Comparison of ENCODE assay signal across 8 cellular contexts in genomic region chr21:42219606-42220137, GRCh38. TPM values are rescaled to one million over a fixed set of nuclear protein-coding genes. Genes with fewer than 3 reads are reported as not detected.
DNase-seq lines count a peak whose midpoint lies in the region; ATAC-seq, FAIRE-seq and TF ChIP-seq lines count a peak whose summit lies in the region.

No MANE protein-coding gene starts in this region.

- WGBS in pancreas, 2 donors, result 1 to 3% methylated on average over 29 to 41 of the region's 41 CpGs

- peaks cover 0 to 13% (median 10%) of the 10 kb centered on the region in 3 donors for H3K4me1 ChIP-seq in pancreas

- peaks cover 25% of the 10 kb centered on the region for H3K4me1 Mint-ChIP-seq in activated T-cell treated with anti-CD3 and anti-CD28 coated beads, Interleukin-2, amount 50 U/mL, for 4 hours (ENCODE audit: low read depth)
- peaks cover 24% of the 10 kb centered on the region for H3K4me1 Mint-ChIP-seq in glutamatergic neuron (ENCODE audit: low read depth, unreplicated experiment)

- H3K36me3 ChIP-seq in pancreas, result no peaks in the 10 kb centered on the region

- peak overlapping the region in 3 of 4 donors; percentile 22 to 46 (median 41) for H3K27ac ChIP-seq in pancreas

- peak; percentile 24 for DNase-seq in GF-D8 (lab: John Stamatoyannopoulos, UW)
- DNase-seq in activated T-cell treated with anti-CD3 and anti-CD28 coated beads, Interleukin-2, amount 50 U/mL, for 4 hours, result no peak
- peak; percentile 67 for DNase-seq in glutamatergic neuron
- peak in 2 of 6 donors; percentile 41 to 69 for DNase-seq in pancreas
- no peak for DNase-seq in HT-29 (ENCODE audit: low spot score)

- H3K27me3 ChIP-seq in pancreas, result no peaks in the 10 kb centered on the region

- peak overlapping the region; percentile 93 for H3K4me3 Mint-ChIP-seq in activated T-cell treated with anti-CD3 and anti-CD28 coated beads, Interleukin-2, amount 50 U/mL, for 4 hours
- peak overlapping the region; percentile 94 for H3K4me3 Mint-ChIP-seq in glutamatergic neuron (ENCODE audit: unreplicated experiment)

- ATAC-seq in HG02610 (IDR thresholded peaks at IDR 0.05; ENCODE audit: unreplicated experiment) (peak; percentile 9), pancreas (peak; percentile 35 to 55 (median 48)), GM21528 (IDR thresholded peaks at IDR 0.05; ENCODE audit: low FRiP score, unreplicated experiment) (no peak), HG03469 (IDR thresholded peaks at IDR 0.05; ENCODE audit: unreplicated experiment) (no peak)
- peak; percentile 34 to 40 for ATAC-seq in activated T-cell treated with anti-CD3 and anti-CD28 coated beads, Interleukin-2, amount 50 U/mL, for 4 hours

- H3K4me3 ChIP-seq in pancreas, result peak overlapping the region; percentile 31 to 49 (median 36)

- H3K9me3 Mint-ChIP-seq in activated T-cell treated with anti-CD3 and anti-CD28 coated beads, Interleukin-2, amount 50 U/mL, for 4 hours, result peaks cover 5% of the 10 kb centered on the region
- no peaks in the 10 kb centered on the region for H3K9me3 Mint-ChIP-seq in glutamatergic neuron (ENCODE audit: unreplicated experiment)

- TF ChIP-seq CTCF in glutamatergic neuron (IDR thresholded peaks at IDR 0.05; ENCODE audit: partially characterized antibody, unreplicated experiment) (no peak), pancreas (IDR thresholded peaks at IDR 0.05) (no peak)

- no peak for FAIRE-seq in pancreas (lab: Jason Lieb, UNC)

- H3K9me3 ChIP-seq in pancreas, result no peaks in the 10 kb centered on the region

- intact Hi-C loops in pancreas (cut with DNase I), result no loop called here

- H3K27me3 Mint-ChIP-seq in activated T-cell treated with anti-CD3 and anti-CD28 coated beads, Interleukin-2, amount 50 U/mL, for 4 hours (ENCODE audit: low read depth), result no peaks in the 10 kb centered on the region
- peaks cover 2% of the 10 kb centered on the region for H3K27me3 Mint-ChIP-seq in glutamatergic neuron (ENCODE audit: unreplicated experiment)

- peak overlapping the region; percentile 85 for H3K27ac Mint-ChIP-seq in glutamatergic neuron (ENCODE audit: unreplicated experiment)

- H3K36me3 Mint-ChIP-seq in activated T-cell treated with anti-CD3 and anti-CD28 coated beads, Interleukin-2, amount 50 U/mL, for 4 hours (ENCODE audit: insufficient read depth), result peaks cover 3% of the 10 kb centered on the region
- peaks cover 10% of the 10 kb centered on the region for H3K36me3 Mint-ChIP-seq in glutamatergic neuron (ENCODE audit: unreplicated experiment)

RNA-seq across cellular contexts. Expression of gene ABCG1, which starts 0.7 kb away (rescaled TPM):
- total RNA-seq in activated T-cell treated with anti-CD3 and anti-CD28 coated beads, Interleukin-2, amount 50 U/mL, for 4 hours, result 1 to 10 TPM in 2 of 3 donors, under 1 TPM in 1; 0.79 to 1.8 (median 1.7) TPM
- total RNA-seq in glutamatergic neuron (ENCODE audit: unreplicated experiment), result 31.9 TPM
- 10 to 100 TPM in 1 of 6 donors, 1 to 10 TPM in 5; 1.6 to 10.3 (median 4.0) TPM for total RNA-seq in pancreas
- 1 to 10 TPM; 3.4 to 7.8 TPM for polyA plus RNA-seq in pancreas
- 2.6 and 5.7 TPM in 2 replicates for total RNA-seq in HT-29 (2014; rRNA removed; shearing (Covaris generic))

Comparison
In these comparisons a context has a peak if more than half of its experiments do, and no peak if none do; other contexts are left out.
1. DNase-seq: peak in GF-D8 (single experiment) and glutamatergic neuron (single experiment); none in activated T-cell treated with anti-CD3 and anti-CD28 coated beads, Interleukin-2, amount 50 U/mL, for 4 hours (single experiment) and HT-29 (single experiment).
2. ATAC-seq: peak in HG02610 (single experiment), activated T-cell treated with anti-CD3 and anti-CD28 coated beads, Interleukin-2, amount 50 U/mL, for 4 hours (2 of 2) and pancreas (4 of 4); none in GM21528 (single experiment) and HG03469 (single experiment).